In genomic region chr7:30028749-30029635, GRCh38 we compare ENCODE assay signal across 8 cellular contexts. TPM values are rescaled to one million over a fixed set of nuclear protein-coding genes. Genes with fewer than 3 reads are reported as not detected.
A peak's percentile ranks its signal among the peaks of the same experiment; 100 is the strongest.
DNase-seq lines count a peak whose midpoint lies in the region; ATAC-seq and FAIRE-seq lines count a peak whose summit lies in the region.

No MANE protein-coding gene starts in this region.

- no peaks in the 10 kb centered on the region for H3K9me3 Mint-ChIP-seq in stimulated activated naive CD8-positive, alpha-beta T cell treated with anti-CD3 and anti-CD28 coated beads, Interleukin-15, Interleukin-2, amounts not matched to agents 100 ng/mL and 50 ng/mL, for 24 hours

- no peaks in the 10 kb centered on the region for H3K9me3 ChIP-seq in SJCRH30 (replicated peaks)

- DNase-seq in DMS 273 treated with DMSO at 0.1 percent for 48 hours (lab: John Stamatoyannopoulos, UW) (peak; percentile 53), GM19239 (ENCODE audit: insufficient read length, low spot score) (no peak), SJCRH30 (peak in 1 of 2 experiments; percentile 62), cerebellum (ENCODE audit: low spot score) (peak; percentile 49), left lobe of liver (ENCODE audit: low spot score) (no peak), NCI-H774 (lab: John Stamatoyannopoulos, UW) (no peak)

- peak overlapping the region; percentile 86 for H3K4me3 ChIP-seq in SJCRH30

- peak overlapping the region; percentile 23; the same call in 1 of the 2 replicates for H3K27ac ChIP-seq in SJCRH30

- H3K4me1 Mint-ChIP-seq in stimulated activated naive CD8-positive, alpha-beta T cell treated with anti-CD3 and anti-CD28 coated beads, Interleukin-15, Interleukin-2, amounts not matched to agents 100 ng/mL and 50 ng/mL, for 24 hours (ENCODE audit: low read depth) = peaks cover 29% of the 10 kb centered on the region

- no peak overlapping the region for H3K4me3 Mint-ChIP-seq in stimulated activated naive CD8-positive, alpha-beta T cell treated with anti-CD3 and anti-CD28 coated beads, Interleukin-15, Interleukin-2, amounts not matched to agents 100 ng/mL and 50 ng/mL, for 24 hours

- FAIRE-seq in GM19239 (lab: Jason Lieb, UNC) = peak; percentile 56

- H3K27me3 ChIP-seq in SJCRH30 = no peaks in the 10 kb centered on the region

- peak overlapping the region; percentile 31 for H3K27ac Mint-ChIP-seq in stimulated activated naive CD8-positive, alpha-beta T cell treated with anti-CD3 and anti-CD28 coated beads, Interleukin-15, Interleukin-2, amounts not matched to agents 100 ng/mL and 50 ng/mL, for 24 hours

- peak; percentile 16 for ATAC-seq in HG03175 (IDR thresholded peaks at IDR 0.05; ENCODE audit: unreplicated experiment)
- peak; percentile 35 for ATAC-seq in left lobe of liver

- H3K4me1 ChIP-seq in SJCRH30 = 0 out of 2 replicates have a peak, but pooled peaks cover 3% of the 10 kb centered on the region

- H3K36me3 Mint-ChIP-seq in stimulated activated naive CD8-positive, alpha-beta T cell treated with anti-CD3 and anti-CD28 coated beads, Interleukin-15, Interleukin-2, amounts not matched to agents 100 ng/mL and 50 ng/mL, for 24 hours (ENCODE audit: low read depth) = no peaks in the 10 kb centered on the region

- H3K27me3 Mint-ChIP-seq in stimulated activated naive CD8-positive, alpha-beta T cell treated with anti-CD3 and anti-CD28 coated beads, Interleukin-15, Interleukin-2, amounts not matched to agents 100 ng/mL and 50 ng/mL, for 24 hours = no peaks in the 10 kb centered on the region

- H3K36me3 ChIP-seq in SJCRH30 = no peaks in the 10 kb centered on the region

RNA-seq across cellular contexts. Expression of gene PLEKHA8, which starts 0.8 kb away (rescaled TPM):
- total RNA-seq in SJCRH30 (2014; rRNA removed; shearing (Covaris generic)) = 25.4 and 26.2 TPM in 2 replicates
- 32.5 TPM for total RNA-seq in cerebellum
- total RNA-seq in left lobe of liver = 4.3 TPM

RNA-seq across cellular contexts. Expression of gene FKBP14, which starts 2.5 kb away (rescaled TPM):
- total RNA-seq in SJCRH30 (2014; rRNA removed; shearing (Covaris generic)) = 23.7 and 29.7 TPM in 2 replicates
- total RNA-seq in cerebellum (15.1 TPM), left lobe of liver (4.9 TPM)

RNA-seq across cellular contexts. Expression of gene SCRN1, which starts 39.4 kb away (rescaled TPM):
- total RNA-seq in SJCRH30 (2014; rRNA removed; shearing (Covaris generic)) = 162 and 171 TPM in 2 replicates
- total RNA-seq in cerebellum (96.3 TPM), left lobe of liver (3.1 TPM)

Comparison
In these comparisons a context has a peak if more than half of its experiments do, and no peak if none do; other contexts are left out.
1. DNase-seq: peak in DMS 273 treated with DMSO at 0.1 percent for 48 hours (single experiment) and cerebellum (single experiment); none in GM19239 (single experiment), left lobe of liver (single experiment) and NCI-H774 (single experiment).
2. RNA of gene SCRN1, which starts 39.4 kb away (total RNA-seq): 162 to 171 TPM in SJCRH30 and 96.3 TPM in cerebellum (single experiment); 3.1 TPM in left lobe of liver (single experiment); every median in the first group is over 10 times any median in the second.